1 cellular context compared by ENCODE assay signal in genomic region chrX:149938427-149939270, GRCh38.
TF ChIP-seq lines count a peak whose summit lies in the region.

EOLA2 (minus strand) TSS chrX:149938491; CDS start chrX:149933874, 4,617 bp downstream.

TF ChIP-seq in HepG2, 621 proteins besides CTCF, POLR2A, EP300 and RAD21 (continued from another document and continues in another):
- TF ChIP-seq ZBTB43 (CRISPR knock-in tag; conservative IDR thresholded peaks at IDR 0.05) (no peak), MLLT10 (CRISPR knock-in tag; IDR thresholded peaks at IDR 0.05) (no peak), ZNF841 (CRISPR knock-in tag; IDR thresholded peaks at IDR 0.05; ENCODE audit: borderline replicate concordance) (no peak), ZNF775 (CRISPR knock-in tag; IDR thresholded peaks at IDR 0.05; ENCODE audit: borderline replicate concordance) (no peak), ZNF615 (CRISPR knock-in tag; IDR thresholded peaks at IDR 0.05; ENCODE audit: borderline replicate concordance) (no peak), ETV6 (CRISPR knock-in tag; conservative IDR thresholded peaks at IDR 0.05) (no peak), ZNF781 (CRISPR knock-in tag; IDR thresholded peaks at IDR 0.05; ENCODE audit: borderline replicate concordance, not compliant biosample characterization) (no peak), ZMYM4 (CRISPR knock-in tag; IDR thresholded peaks at IDR 0.05) (peak; percentile 69), ZNF766 (CRISPR knock-in tag; IDR thresholded peaks at IDR 0.05; ENCODE audit: borderline replicate concordance) (no peak), ZNF607 (CRISPR knock-in tag; IDR thresholded peaks at IDR 0.05; ENCODE audit: borderline replicate concordance) (no peak), CCAR2 (optimal IDR thresholded peaks at IDR 0.05; ENCODE audit: low read depth, low read length) (no peak), ZNF646 (CRISPR knock-in tag; IDR thresholded peaks at IDR 0.05) (no peak), ZSCAN22 (CRISPR knock-in tag; IDR thresholded peaks at IDR 0.05) (no peak), ZNF703 (CRISPR knock-in tag; IDR thresholded peaks at IDR 0.05; ENCODE audit: borderline replicate concordance) (no peak), ZNF33B (CRISPR knock-in tag; IDR thresholded peaks at IDR 0.05) (no peak), ZNF605 (CRISPR knock-in tag; IDR thresholded peaks at IDR 0.05) (no peak), SNAPC4 (CRISPR knock-in tag; IDR thresholded peaks at IDR 0.05) (no peak), ZNF724P (CRISPR knock-in tag; IDR thresholded peaks at IDR 0.05; ENCODE audit: borderline replicate concordance) (no peak), ATF2 (CRISPR knock-in tag; IDR thresholded peaks at IDR 0.05) (peak; percentile 64; the same call in 1 of the 2 replicates), FOSL1 (CRISPR knock-in tag; IDR thresholded peaks at IDR 0.05; ENCODE audit: borderline replicate concordance) (no peak), TCF7 (IDR thresholded peaks at IDR 0.05; ENCODE audit: low read depth) (no peak), ZNF629 (CRISPR knock-in tag; conservative IDR thresholded peaks at IDR 0.05) (no peak), ZNF331 (CRISPR knock-in tag; IDR thresholded peaks at IDR 0.05) (0 out of 2 replicates have a peak, but pooled peaks have one; percentile 13), TGIF2 (CRISPR knock-in tag; IDR thresholded peaks at IDR 0.05) (peak; percentile 29; the same call in 1 of the 2 replicates), KDM3A (CRISPR knock-in tag; IDR thresholded peaks at IDR 0.05; ENCODE audit: low read depth) (no peak), HNF1B (CRISPR knock-in tag; IDR thresholded peaks at IDR 0.05) (peak; percentile 81), ARHGAP35 (CRISPR knock-in tag; IDR thresholded peaks at IDR 0.05; ENCODE audit: borderline replicate concordance) (no peak), ZNF589 (CRISPR knock-in tag; conservative IDR thresholded peaks at IDR 0.05) (no peak), PRDM15 (CRISPR knock-in tag; IDR thresholded peaks at IDR 0.05) (no peak), ZNF572 (CRISPR knock-in tag; IDR thresholded peaks at IDR 0.05) (no peak), HES4 (CRISPR knock-in tag; IDR thresholded peaks at IDR 0.05; ENCODE audit: borderline replicate concordance) (no peak), DMTF1 (CRISPR knock-in tag; IDR thresholded peaks at IDR 0.05) (peak; percentile 65; the same call in 1 of the 2 replicates), RORA (CRISPR knock-in tag; IDR thresholded peaks at IDR 0.05) (no peak), RFX5 (IDR thresholded peaks at IDR 0.05; ENCODE audit: low read depth, low read length) (no peak)
